In the genomic region with DNA sequence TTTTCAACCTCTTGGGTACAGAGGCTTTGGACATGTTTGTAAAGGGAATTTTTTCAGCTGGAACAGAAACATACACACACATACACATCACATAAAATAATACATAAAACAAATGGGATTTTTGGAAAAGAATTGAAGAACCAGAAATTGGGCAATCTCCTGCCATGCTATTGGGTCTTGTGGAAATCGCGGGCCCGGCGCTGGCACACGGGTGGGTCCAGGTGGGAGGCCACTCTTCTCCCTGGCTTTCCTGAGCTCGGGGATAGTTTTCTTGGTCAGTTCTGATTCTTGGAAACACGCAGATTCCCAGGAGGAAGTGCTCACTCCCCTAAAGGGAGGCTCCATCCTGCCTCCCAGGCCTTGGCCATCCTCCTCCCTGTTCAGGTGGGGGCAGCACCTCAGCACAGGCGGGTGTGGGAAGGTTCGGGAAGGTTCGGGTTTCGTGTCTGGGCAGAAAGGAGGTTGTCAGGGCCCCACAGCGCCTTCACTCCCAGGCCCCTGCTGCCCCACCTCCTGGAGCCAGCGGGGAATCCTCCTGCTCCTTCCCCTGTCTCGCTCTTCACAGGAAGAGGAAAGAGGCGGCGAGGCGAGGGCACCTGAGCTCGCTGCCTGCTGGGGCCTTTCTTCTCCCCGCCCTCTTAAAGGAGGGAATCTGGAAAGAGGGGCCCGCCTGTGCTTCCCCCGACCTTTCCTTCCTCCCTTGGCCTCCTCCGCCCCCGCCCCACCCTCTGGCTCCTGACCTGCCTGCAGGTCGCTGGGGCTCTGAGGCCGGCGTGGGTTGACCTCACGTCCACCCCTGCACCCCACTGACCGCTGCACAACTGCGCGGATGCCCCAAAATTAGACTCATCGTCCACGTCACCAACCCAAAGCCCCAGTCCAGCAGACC, we compare ENCODE assay signal across 30 cellular contexts.
"Had no signal": no experiment of that assay in that cellular context is flagged by ENCODE, and none has a peak within 500 bp of the region (broad histone marks: within the 10 kb centered on the region; RNA-seq: fewer than 3 reads in every experiment).

No MANE protein-coding gene starts in this region.

- H3K9me3 ChIP-seq: left lung, mucosa of descending colon, thyroid gland, upper lobe of left lung had no signal

- H3K4me3 Mint-ChIP-seq: activated CD4-positive, alpha-beta memory T cell treated with anti-CD3 and anti-CD28 coated beads for 36 hours; activated CD4-positive, alpha-beta T cell treated with anti-CD3 and anti-CD28 coated beads, Interleukin-2, amount 10 ng/mL, durations not matched to agents 24 days and 14 days; activated naive CD4-positive, alpha-beta T cell treated with anti-CD3 and anti-CD28 coated beads, Interleukin-2, amount 10 ng/mL, durations not matched to agents 7 days and 5 days; activated naive CD8-positive, alpha-beta T cell treated with anti-CD3 and anti-CD28 coated beads, Interleukin-2, amount 10 ng/mL, durations not matched to agents 7 days and 5 days; activated T-cell treated with anti-CD3 and anti-CD28 coated beads, Interleukin-2, amount 50 U/mL, for 24 hours; natural killer cell treated with Interleukin-12 subunit alpha and Interleukin-12 subunit beta and Interleukin-15 and Interleukin-18, amount 100 ng/mL, for 72 hours; stimulated activated memory B cell treated with anti-CD40 and anti-IgM and Interleukin-4, amounts not matched to agents 10 μg/mL and 1 μg/mL and 100 μg/mL, for 72 hours; stimulated activated naive CD8-positive, alpha-beta T cell treated with anti-CD3 and anti-CD28 coated beads, Interleukin-15, amount 100 ng/mL, for 72 hours; T-helper 1 cell treated with Interleukin-12 subunit alpha and Interleukin-12 subunit beta and Interleukin-4 antibody, amounts not matched to agents 30 μg/mL and 1 μg/mL, for 36 hours had no signal

- H3K27me3 Mint-ChIP-seq: activated CD4-positive, alpha-beta T cell treated with anti-CD3 and anti-CD28 coated beads, Interleukin-2, amount 10 ng/mL, durations not matched to agents 24 days and 14 days; activated naive CD8-positive, alpha-beta T cell treated with anti-CD3 and anti-CD28 coated beads, Interleukin-2, amount 10 ng/mL, durations not matched to agents 7 days and 5 days; activated T-cell treated with anti-CD3 and anti-CD28 coated beads, Interleukin-2, amount 50 U/mL, for 24 hours had no signal

- H3K4me3 ChIP-seq: left lung, lung, mucosa of descending colon, smooth muscle cell, thyroid gland, upper lobe of left lung had no signal

- H3K4me1 Mint-ChIP-seq: activated CD4-positive, alpha-beta T cell treated with anti-CD3 and anti-CD28 coated beads, Interleukin-2, amount 10 ng/mL, durations not matched to agents 24 days and 14 days; activated naive CD4-positive, alpha-beta T cell treated with anti-CD3 and anti-CD28 coated beads, Interleukin-2, amount 10 ng/mL, durations not matched to agents 7 days and 5 days; activated naive CD8-positive, alpha-beta T cell treated with anti-CD3 and anti-CD28 coated beads, Interleukin-2, amount 10 ng/mL, durations not matched to agents 7 days and 5 days; stimulated activated memory B cell treated with anti-CD40 and anti-IgM and Interleukin-4, amounts not matched to agents 10 μg/mL and 1 μg/mL and 100 μg/mL, for 72 hours; stimulated activated naive CD8-positive, alpha-beta T cell treated with anti-CD3 and anti-CD28 coated beads, Interleukin-15, amount 100 ng/mL, for 72 hours had no signal

- H3K4me2 ChIP-seq: smooth muscle cell had no signal

- H3K36me3 Mint-ChIP-seq: activated CD4-positive, alpha-beta memory T cell treated with anti-CD3 and anti-CD28 coated beads for 36 hours; activated naive CD4-positive, alpha-beta T cell treated with anti-CD3 and anti-CD28 coated beads, Interleukin-2, amount 10 ng/mL, durations not matched to agents 7 days and 5 days; activated naive CD8-positive, alpha-beta T cell treated with anti-CD3 and anti-CD28 coated beads, Interleukin-2, amount 10 ng/mL, durations not matched to agents 7 days and 5 days; natural killer cell treated with Interleukin-12 subunit alpha and Interleukin-12 subunit beta and Interleukin-15 and Interleukin-18, amount 100 ng/mL, for 72 hours; stimulated activated memory B cell treated with anti-CD40 and anti-IgM and Interleukin-4, amounts not matched to agents 10 μg/mL and 1 μg/mL and 100 μg/mL, for 72 hours had no signal

- ATAC-seq: esophagus mucosa; foreskin keratinocyte; left lung; mucosa of descending colon; natural killer cell treated with Interleukin-12 subunit alpha and Interleukin-12 subunit beta and Interleukin-15 and Interleukin-18, amount 100 ng/mL, for 72 hours; stimulated activated memory B cell treated with anti-CD40 and anti-IgM and Interleukin-4, amounts not matched to agents 10 μg/mL and 1 μg/mL and 100 μg/mL, for 72 hours; stimulated activated naive CD8-positive, alpha-beta T cell treated with anti-CD3 and anti-CD28 coated beads, Interleukin-15, amount 100 ng/mL, for 72 hours had no signal

- H3K27ac Mint-ChIP-seq: activated CD4-positive, alpha-beta memory T cell treated with anti-CD3 and anti-CD28 coated beads for 36 hours; activated CD4-positive, alpha-beta T cell treated with anti-CD3 and anti-CD28 coated beads, Interleukin-2, amount 10 ng/mL, durations not matched to agents 24 days and 14 days; activated naive CD4-positive, alpha-beta T cell treated with anti-CD3 and anti-CD28 coated beads, Interleukin-2, amount 10 ng/mL, durations not matched to agents 7 days and 5 days; activated naive CD8-positive, alpha-beta T cell treated with anti-CD3 and anti-CD28 coated beads, Interleukin-2, amount 10 ng/mL, durations not matched to agents 7 days and 5 days; activated T-cell treated with anti-CD3 and anti-CD28 coated beads, Interleukin-2, amount 50 U/mL, for 24 hours; natural killer cell treated with Interleukin-12 subunit alpha and Interleukin-12 subunit beta and Interleukin-15 and Interleukin-18, amount 100 ng/mL, for 72 hours; progenitor cell of endocrine pancreas; stimulated activated memory B cell treated with anti-CD40 and anti-IgM and Interleukin-4, amounts not matched to agents 10 μg/mL and 1 μg/mL and 100 μg/mL, for 72 hours; stimulated activated naive CD8-positive, alpha-beta T cell treated with anti-CD3 and anti-CD28 coated beads, Interleukin-15, amount 100 ng/mL, for 72 hours; T-helper 1 cell treated with Interleukin-12 subunit alpha and Interleukin-12 subunit beta and Interleukin-4 antibody, amounts not matched to agents 30 μg/mL and 1 μg/mL, for 36 hours had no signal

- H3K9me3 Mint-ChIP-seq: activated CD4-positive, alpha-beta memory T cell treated with anti-CD3 and anti-CD28 coated beads for 36 hours; activated CD4-positive, alpha-beta T cell treated with anti-CD3 and anti-CD28 coated beads, Interleukin-2, amount 10 ng/mL, durations not matched to agents 24 days and 14 days; activated naive CD4-positive, alpha-beta T cell treated with anti-CD3 and anti-CD28 coated beads, Interleukin-2, amount 10 ng/mL, durations not matched to agents 7 days and 5 days; activated naive CD8-positive, alpha-beta T cell treated with anti-CD3 and anti-CD28 coated beads, Interleukin-2, amount 10 ng/mL, durations not matched to agents 7 days and 5 days; activated T-cell treated with anti-CD3 and anti-CD28 coated beads, Interleukin-2, amount 50 U/mL, for 24 hours; natural killer cell treated with Interleukin-12 subunit alpha and Interleukin-12 subunit beta and Interleukin-15 and Interleukin-18, amount 100 ng/mL, for 72 hours; stimulated activated memory B cell treated with anti-CD40 and anti-IgM and Interleukin-4, amounts not matched to agents 10 μg/mL and 1 μg/mL and 100 μg/mL, for 72 hours; stimulated activated naive CD8-positive, alpha-beta T cell treated with anti-CD3 and anti-CD28 coated beads, Interleukin-15, amount 100 ng/mL, for 72 hours; T-helper 1 cell treated with Interleukin-12 subunit alpha and Interleukin-12 subunit beta and Interleukin-4 antibody, amounts not matched to agents 30 μg/mL and 1 μg/mL, for 36 hours had no signal

- H3K27me3 ChIP-seq: foreskin keratinocyte, left lung, thyroid gland, upper lobe of left lung had no signal

- H3K36me3 ChIP-seq: left lung, thyroid gland, upper lobe of left lung, WERI-Rb-1 had no signal

- H3K4me1 ChIP-seq: foreskin keratinocyte, left lung, upper lobe of left lung had no signal

- DNase-seq: activated CD4-positive, alpha-beta memory T cell treated with anti-CD3 and anti-CD28 coated beads for 36 hours; activated CD4-positive, alpha-beta T cell treated with anti-CD3 and anti-CD28 coated beads, Interleukin-2, amount 10 ng/mL, durations not matched to agents 24 days and 14 days; activated CD4-positive, CD25-positive, alpha-beta regulatory T cell treated with anti-CD3 and anti-CD28 coated beads, Interleukin-2, amount 50 U/mL, for 72 hours; activated CD8-positive, alpha-beta memory T cell treated with anti-CD3 and anti-CD28 coated beads, Interleukin-2, amount 50 U/mL, for 48 hours; activated gamma-delta T cell; activated naive CD4-positive, alpha-beta T cell treated with anti-CD3 and anti-CD28 coated beads, Interleukin-2, amount 10 ng/mL, durations not matched to agents 7 days and 5 days; activated naive CD8-positive, alpha-beta T cell treated with anti-CD3 and anti-CD28 coated beads, Interleukin-2, amount 10 ng/mL, durations not matched to agents 7 days and 5 days; activated T-cell treated with anti-CD3 and anti-CD28 coated beads, Interleukin-2, amount 50 U/mL, for 24 hours; central memory CD4-positive, alpha-beta T cell; foreskin keratinocyte; kidney glomerular epithelial cell; left lung; mucosa of descending colon; stimulated activated CD4-positive, alpha-beta T cell treated with anti-CD3 and anti-CD28 coated beads, Interleukin-1b, Interleukin-23, amount 100 ng/mL, for 48 hours; stimulated activated CD4-positive, alpha-beta T cell treated with anti-CD3 and anti-CD28 coated beads, Interleukin-4, amount 100 ng/mL, for 4 hours; stimulated activated CD8-positive, alpha-beta memory T cell treated with anti-CD3 and anti-CD28 coated beads, Interleukin-4, amount 100 ng/mL, for 48 hours; stimulated activated naive CD8-positive, alpha-beta T cell treated with anti-CD3 and anti-CD28 coated beads, Interleukin-15, amount 100 ng/mL, for 72 hours; substantia nigra; SW 1271; T1000; thyroid gland; WERI-Rb-1 had no signal

- H3K27ac ChIP-seq: foreskin keratinocyte, left lung, thyroid gland, upper lobe of left lung, WERI-Rb-1 had no signal
